8 cellular contexts compared by ENCODE assay signal in the genomic region with DNA sequence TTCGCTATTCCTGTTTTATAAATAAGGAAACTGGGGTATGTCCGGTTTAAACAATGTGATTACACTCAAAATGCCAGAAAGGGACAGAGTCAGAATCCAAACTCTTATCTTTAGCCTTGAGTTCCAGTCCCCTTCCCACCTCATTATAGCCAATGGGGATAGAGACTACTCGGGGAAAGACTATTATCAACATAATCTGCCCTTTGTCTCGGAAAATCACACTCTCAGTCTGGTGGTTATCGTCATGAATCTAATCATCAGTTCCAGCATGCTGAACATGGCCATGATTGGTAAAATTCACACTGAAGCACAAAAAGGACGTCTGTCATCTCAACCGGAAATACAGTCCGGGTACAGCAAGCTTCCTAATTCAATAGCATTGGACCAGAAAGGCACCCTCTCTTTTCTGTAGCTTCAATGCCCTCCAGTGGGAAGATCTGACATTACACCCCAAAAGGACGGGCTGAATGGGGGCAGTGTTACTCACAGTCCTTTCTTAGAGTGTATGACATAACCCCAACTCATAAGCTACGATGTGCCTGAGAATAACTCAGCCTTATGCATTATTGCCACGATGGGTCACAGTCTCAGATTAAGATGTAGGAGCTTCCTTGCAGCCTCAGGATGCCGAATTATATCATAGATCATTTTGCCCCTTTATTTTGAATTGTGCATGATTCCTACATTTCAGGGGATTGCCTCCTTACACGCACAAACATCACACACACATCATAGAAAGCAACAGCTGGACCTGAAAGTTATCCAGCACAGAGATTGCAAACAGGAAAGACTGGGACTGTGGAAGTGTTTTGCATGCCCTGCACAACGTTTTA.
DNase-seq lines count a peak whose midpoint lies in the region; ATAC-seq and TF ChIP-seq lines count a peak whose summit lies in the region.

No MANE protein-coding gene starts in this region.

- H3K36me3 ChIP-seq in gastroesophageal sphincter (no peaks in the 10 kb centered on the region), ovary (no peaks in the 10 kb centered on the region), upper lobe of left lung (no peaks in the 10 kb centered on the region)

- H3K9me3 ChIP-seq in gastroesophageal sphincter (no peaks in the 10 kb centered on the region), ovary (no peaks in the 10 kb centered on the region), upper lobe of left lung (no peaks in the 10 kb centered on the region)

- peak; percentile 56 to 86 (median 72) for TF ChIP-seq CTCF in gastroesophageal sphincter (IDR thresholded peaks at IDR 0.05)
- TF ChIP-seq CTCF in ovary (IDR thresholded peaks at IDR 0.05): peak; percentile 18 to 66 (median 28)
- peak; percentile 61 to 85 (median 74) for TF ChIP-seq CTCF in upper lobe of left lung (IDR thresholded peaks at IDR 0.05)

- ATAC-seq in GM21526 (IDR thresholded peaks at IDR 0.05; ENCODE audit: low FRiP score, unreplicated experiment): peak; percentile 97
- peak; percentile 70 for ATAC-seq in gastroesophageal sphincter
- peak; percentile 87 to 93 for ATAC-seq in upper lobe of left lung (ENCODE audit: low FRiP score in 2 of 2)

- 22 to 42% methylated on average over 6 to 13 of the region's 14 CpGs for WGBS in gastroesophageal sphincter (ENCODE audit: low coverage in 1 of 2), 2 donors
- WGBS in ovary, 3 donors: 5 to 18% (median 5%) methylated on average over 14 of the region's 14 CpGs
- 24% methylated on average over 14 of the region's 14 CpGs for WGBS in upper lobe of left lung, 2 donors

- intact Hi-C loops in ovary (cut with DNase I): no loop called here

- no peak for TF ChIP-seq EP300 in gastroesophageal sphincter (IDR thresholded peaks at IDR 0.05)
- no peak for TF ChIP-seq EP300 in ovary (IDR thresholded peaks at IDR 0.05)
- no peak for TF ChIP-seq EP300 in upper lobe of left lung (IDR thresholded peaks at IDR 0.05)

- no peaks in the 10 kb centered on the region for H3K27me3 ChIP-seq in gastroesophageal sphincter
- no peaks in the 10 kb centered on the region for H3K27me3 ChIP-seq in ovary
- no peaks in the 10 kb centered on the region for H3K27me3 ChIP-seq in upper lobe of left lung

- DNase-seq in EL (peak; percentile 52), HT-29 (ENCODE audit: low spot score) (peak; percentile 76), RPMI7951 (ENCODE audit: low read depth) (peak; percentile 47), ovary (peak; percentile 11 to 51 (median 38)), upper lobe of left lung (peak in 1 of 2 donors; percentile 26)
- DNase-seq in activated gamma-delta T cell treated with anti-CD3 and anti-CD28 coated beads, Interleukin-2, amount 50 U/mL, for 16 hours (ENCODE audit: low read depth): peak; percentile 6

- H3K4me1 ChIP-seq in gastroesophageal sphincter (peaks cover 0 to 7% (median 4%) of the 10 kb centered on the region in 3 donors), ovary (ENCODE audit: insufficient read depth) (no peaks in the 10 kb centered on the region), upper lobe of left lung (peaks cover 0 to 11% (median 5%) of the 10 kb centered on the region in 4 donors)

- TF ChIP-seq POLR2A in gastroesophageal sphincter (IDR thresholded peaks at IDR 0.05) (no peak), ovary (IDR thresholded peaks at IDR 0.05) (no peak), upper lobe of left lung (IDR thresholded peaks at IDR 0.05) (no peak)

- H3K4me3 ChIP-seq in gastroesophageal sphincter (peak overlapping the region in 1 of 2 donors; percentile 22), ovary (no peak overlapping the region), upper lobe of left lung (peak overlapping the region in 2 of 4 donors; percentile 16 to 21)

- H3K27ac ChIP-seq in gastroesophageal sphincter: no peak overlapping the region
- H3K27ac ChIP-seq in ovary: no peak overlapping the region
- H3K27ac ChIP-seq in upper lobe of left lung: no peak overlapping the region
